19 cellular contexts compared by ENCODE assay signal in the genomic region with DNA sequence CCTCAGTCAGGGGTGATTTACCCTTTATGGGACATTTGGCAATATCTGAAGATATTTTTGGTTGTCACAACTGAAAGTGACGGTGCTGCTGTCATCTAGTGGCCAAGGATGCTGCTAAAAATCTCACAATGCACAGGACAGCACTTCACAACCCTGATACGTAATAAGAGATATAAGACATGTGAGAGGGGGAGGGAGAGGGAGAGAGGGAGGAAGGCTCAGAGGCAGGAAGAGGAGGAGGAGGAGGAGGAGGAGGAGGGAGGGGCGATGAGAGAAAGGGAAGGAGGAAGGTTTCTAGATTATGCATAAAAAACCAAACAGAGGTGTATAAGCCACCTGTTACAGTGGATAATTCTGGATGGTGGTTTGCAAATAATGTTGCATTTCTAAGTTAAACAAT. TPM values are rescaled to one million over a fixed set of nuclear protein-coding genes. Genes with fewer than 3 reads are reported as not detected.
DNase-seq lines count a peak whose midpoint lies in the region; ATAC-seq lines count a peak whose summit lies in the region.
"Had no signal": no experiment of that assay in that cellular context is flagged by ENCODE, and none has a peak within 500 bp of the region (broad histone marks: within the 10 kb centered on the region; RNA-seq: fewer than 3 reads in every experiment).

No MANE protein-coding gene starts in this region.

- no peaks in the 10 kb centered on the region for H3K9me3 Mint-ChIP-seq in activated naive CD8-positive, alpha-beta T cell treated with anti-CD3 and anti-CD28 coated beads for 36 hours

- peak; percentile 15 to 38 for DNase-seq in NCI-H524 (lab: John Stamatoyannopoulos, UW)
- DNase-seq in NCI-H524 treated with DMSO at 0.1 percent for 48 hours (lab: John Stamatoyannopoulos, UW) = no peak
- peak; percentile 62 for DNase-seq in OCI-M1 (lab: John Stamatoyannopoulos, UW)
- DNase-seq in germinal center (ENCODE audit: low spot score) = peak; percentile 22
- DNase-seq in activated CD4-positive, alpha-beta T cell treated with anti-CD3 and anti-CD28 coated beads for 4 hours = no peak
- no peak for DNase-seq in anterior cingulate cortex (lab: John Stamatoyannopoulos, UW)
- DNase-seq in activated naive CD8-positive, alpha-beta T cell treated with anti-CD3 and anti-CD28 coated beads for 36 hours = no peak
- DNase-seq: 8988T; aorta; Caco-2; dorsolateral prefrontal cortex; H7; IMR-90; NCI-H2029; stimulated activated CD8-positive, alpha-beta memory T cell treated with anti-CD3 and anti-CD28 coated beads, Interleukin-4, amount 100 ng/mL, for 48 hours had no signal

- H3K4me1 Mint-ChIP-seq in activated naive CD8-positive, alpha-beta T cell treated with anti-CD3 and anti-CD28 coated beads for 36 hours = no peaks in the 10 kb centered on the region

- ATAC-seq in HG03469 (IDR thresholded peaks at IDR 0.05; ENCODE audit: unreplicated experiment) = peak; percentile 33

- no peaks in the 10 kb centered on the region for H3K27me3 Mint-ChIP-seq in activated naive CD8-positive, alpha-beta T cell treated with anti-CD3 and anti-CD28 coated beads for 36 hours

- H3K36me3 Mint-ChIP-seq in activated naive CD8-positive, alpha-beta T cell treated with anti-CD3 and anti-CD28 coated beads for 36 hours = no peaks in the 10 kb centered on the region

- H3K27ac Mint-ChIP-seq in activated naive CD8-positive, alpha-beta T cell treated with anti-CD3 and anti-CD28 coated beads for 36 hours = no peak overlapping the region

- H3K4me3 Mint-ChIP-seq in activated naive CD8-positive, alpha-beta T cell treated with anti-CD3 and anti-CD28 coated beads for 36 hours = no peak overlapping the region

RNA-seq across cellular contexts. Expression of a gene that starts 14.3 kb away (rescaled TPM):
- total RNA-seq in activated naive CD8-positive, alpha-beta T cell treated with anti-CD3 and anti-CD28 coated beads for 36 hours = not detected
- total RNA-seq: Caco-2, H7, IMR-90, mesenteric fat pad, posterior vena cava had no signal

RNA-seq across cellular contexts. Expression of a gene that starts 59.3 kb away (rescaled TPM):
- not detected for total RNA-seq in activated naive CD8-positive, alpha-beta T cell treated with anti-CD3 and anti-CD28 coated beads for 36 hours
- total RNA-seq: aorta, Caco-2, dorsolateral prefrontal cortex, IMR-90, mesenteric fat pad, posterior vena cava, ureter had no signal

Comparison
In these comparisons a context has a peak if more than half of its experiments do, and no peak if none do; other contexts are left out.
1. DNase-seq: peak in NCI-H524 (2 of 2), OCI-M1 (single experiment) and germinal center (single experiment); none in NCI-H524 treated with DMSO at 0.1 percent for 48 hours (single experiment), activated CD4-positive, alpha-beta T cell treated with anti-CD3 and anti-CD28 coated beads for 4 hours (0 of 2), anterior cingulate cortex (0 of 58) and activated naive CD8-positive, alpha-beta T cell treated with anti-CD3 and anti-CD28 coated beads for 36 hours (single experiment).